ENCODE assay signal across 1 cellular context in genomic region chr2:60351802-60352201, GRCh38.
TF ChIP-seq lines count a peak whose summit lies in the region.

No MANE protein-coding gene starts in this region.

TF ChIP-seq in SK-N-SH treated with all-trans-retinoic acid at 6 μM for 48 hours, 23 proteins besides CTCF, POLR2A, EP300 and RAD21 (continued from another document):
- TF ChIP-seq POU6F1 (CRISPR knock-in tag; IDR thresholded peaks at IDR 0.05; ENCODE audit: borderline replicate concordance, low read depth) (no peak), TOX (CRISPR knock-in tag; IDR thresholded peaks at IDR 0.05; ENCODE audit: borderline replicate concordance) (no peak), ZNF8 (CRISPR knock-in tag; IDR thresholded peaks at IDR 0.05) (no peak), ZC3H10 (CRISPR knock-in tag; IDR thresholded peaks at IDR 0.05) (no peak), PATZ1 (CRISPR knock-in tag; IDR thresholded peaks at IDR 0.05; ENCODE audit: borderline replicate concordance) (no peak), ZNF70 (CRISPR knock-in tag; IDR thresholded peaks at IDR 0.05) (no peak), OSR1 (CRISPR knock-in tag; IDR thresholded peaks at IDR 0.05) (no peak)
TF ChIP-seq in SK-N-SH treated with all-trans-retinoic acid at 6 μM for 48 hours: peak in this region for 0.
